ENCODE assay signal across 16 cellular contexts in the genomic region with DNA sequence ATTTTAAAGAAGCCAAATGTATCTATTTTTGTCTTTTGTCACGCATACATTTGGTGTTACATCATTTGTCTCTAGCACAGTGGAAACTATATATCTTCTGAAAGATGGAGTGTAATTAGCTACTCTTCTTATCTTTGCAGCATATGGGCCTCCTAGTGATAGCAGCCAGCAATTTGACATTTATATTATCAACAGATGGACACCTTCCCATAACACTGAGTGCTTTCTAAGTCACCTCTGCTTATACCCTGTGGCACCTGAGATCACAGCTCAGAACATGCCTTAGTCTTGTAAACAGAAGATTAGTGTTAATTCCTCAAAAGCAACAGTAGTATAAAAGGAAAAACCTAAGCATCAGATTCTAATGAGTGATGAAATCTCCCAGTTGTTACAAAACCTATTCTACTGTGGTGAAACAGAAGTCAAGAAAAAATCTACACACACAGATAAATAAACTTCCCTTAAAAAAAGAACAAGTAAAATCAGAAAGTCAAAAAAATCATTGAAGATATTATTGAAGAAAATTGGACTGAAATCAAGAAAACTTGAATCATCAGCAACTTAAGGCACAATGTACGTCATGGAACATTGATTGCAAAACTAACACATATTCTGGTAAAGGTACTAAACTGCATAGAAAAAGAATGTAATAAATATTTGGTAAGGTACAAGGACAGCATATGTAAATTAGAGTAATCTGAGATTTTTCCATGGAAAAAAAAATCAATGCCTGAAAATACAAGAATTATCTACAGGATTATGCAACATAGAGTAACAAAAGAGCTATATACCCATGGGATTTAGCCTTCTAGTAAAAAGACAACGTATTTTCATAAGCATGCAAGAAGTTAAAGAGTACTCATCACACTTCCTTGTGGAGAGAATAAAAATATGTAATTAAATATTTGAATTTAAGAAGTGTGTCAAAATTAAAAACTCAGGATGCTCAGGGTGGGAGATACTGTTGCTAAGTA.
A peak's percentile ranks its signal among the peaks of the same experiment; 100 is the strongest.
DNase-seq lines count a peak whose midpoint lies in the region; ATAC-seq, FAIRE-seq and TF ChIP-seq lines count a peak whose summit lies in the region.
"Had no signal": no experiment of that assay in that cellular context is flagged by ENCODE, and none has a peak within 500 bp of the region (broad histone marks: within the 10 kb centered on the region; RNA-seq: fewer than 3 reads in every experiment).

No MANE protein-coding gene starts in this region.

- no peaks in the 10 kb centered on the region for H3K27me3 ChIP-seq in pancreas
- H3K27me3 ChIP-seq: testis had no signal

- no peaks in the 10 kb centered on the region for H3K36me3 ChIP-seq in HEK293 (ENCODE audit: control insufficient read depth in 2 of 2, insufficient read depth in 1 of 2, low read length in 2 of 2)
- no peaks in the 10 kb centered on the region for H3K36me3 ChIP-seq in pancreas

- DNase-seq in NCI-H82 treated with DMSO at 0.1 percent for 48 hours (lab: John Stamatoyannopoulos, UW; ENCODE audit: unreplicated experiment) (peak; percentile 98), erythroblast (lab: John Stamatoyannopoulos, UW) (peak; percentile 17 to 56), pancreas (no peak), COR-L47 (lab: John Stamatoyannopoulos, UW) (no peak), NCI-H2029 (lab: John Stamatoyannopoulos, UW) (no peak), NCI-H446 treated with DMSO at 0.1 percent for 48 hours (lab: John Stamatoyannopoulos, UW) (no peak), amniotic stem cell (lab: John Stamatoyannopoulos, UW) (no peak)
- DNase-seq: activated naive CD4-positive, alpha-beta T cell treated with anti-CD3 and anti-CD28 coated beads for 36 hours; cortex of kidney; MV-4-11; NCI-H2107; occipital lobe; RPMI8226; testis had no signal

- intact Hi-C loops in pancreas (cut with DNase I), result no loop called here

- H3K4me1 ChIP-seq in HEK293 (ENCODE audit: control insufficient read depth, insufficient read depth, low read length) (no peaks in the 10 kb centered on the region), pancreas (peaks cover 0 to 4% (median 0%) of the 10 kb centered on the region in 3 donors)
- H3K4me1 ChIP-seq: testis had no signal

- no peak for TF ChIP-seq POLR2A in erythroblast (IDR thresholded peaks at IDR 0.05; ENCODE audit: low read length)

- ATAC-seq in pancreas, result peak in 3 of 4 donors; percentile 38 to 65 (median 61)
- ATAC-seq: HCT116 had no signal

- POLR2A ChIA-PET in HEK293 (lab: Yijun Ruan, JAX), result interaction anchor here (0.6 kb wide), 1 partner anchor 92 kb away, joined by 5 read pairs; no protein-coding TSS in a partner anchor

- no peak for FAIRE-seq in pancreas (lab: Jason Lieb, UNC)

- WGBS in pancreas, 2 donors, result 28 to 41% methylated on average over 3 of the region's 3 CpGs

- no peak overlapping the region for H3K27ac ChIP-seq in HEK293 (ENCODE audit: extremely low read depth, low read depth, low read length)
- H3K27ac ChIP-seq in pancreas, result no peak overlapping the region
- H3K27ac ChIP-seq: testis had no signal

- no peak for TF ChIP-seq CTCF in HEK293 (tag by site-specific recombination; IDR thresholded peaks at IDR 0.05)
- no peak for TF ChIP-seq CTCF in pancreas (IDR thresholded peaks at IDR 0.05)

- CTCF ChIA-PET in HEK293 (lab: Yijun Ruan, JAX), result no interaction called here

- H3K4me3 ChIP-seq in HEK293 (ENCODE audit: low read depth, low read length) (no peak overlapping the region), pancreas (no peak overlapping the region)
- H3K4me3 ChIP-seq: testis had no signal

- H3K9me3 ChIP-seq in HEK293 (ENCODE audit: control insufficient read depth, insufficient read depth, low read depth, low read length) (no peaks in the 10 kb centered on the region), pancreas (no peaks in the 10 kb centered on the region)
- H3K9me3 ChIP-seq: testis had no signal

TF ChIP-seq in HEK293, 187 proteins besides CTCF, POLR2A, EP300 and RAD21:
- no peak for TF ChIP-seq ZNF214 (tag by site-specific recombination; IDR thresholded peaks at IDR 0.05; ENCODE audit: borderline replicate concordance)
- TF ChIP-seq, protein P1, sequence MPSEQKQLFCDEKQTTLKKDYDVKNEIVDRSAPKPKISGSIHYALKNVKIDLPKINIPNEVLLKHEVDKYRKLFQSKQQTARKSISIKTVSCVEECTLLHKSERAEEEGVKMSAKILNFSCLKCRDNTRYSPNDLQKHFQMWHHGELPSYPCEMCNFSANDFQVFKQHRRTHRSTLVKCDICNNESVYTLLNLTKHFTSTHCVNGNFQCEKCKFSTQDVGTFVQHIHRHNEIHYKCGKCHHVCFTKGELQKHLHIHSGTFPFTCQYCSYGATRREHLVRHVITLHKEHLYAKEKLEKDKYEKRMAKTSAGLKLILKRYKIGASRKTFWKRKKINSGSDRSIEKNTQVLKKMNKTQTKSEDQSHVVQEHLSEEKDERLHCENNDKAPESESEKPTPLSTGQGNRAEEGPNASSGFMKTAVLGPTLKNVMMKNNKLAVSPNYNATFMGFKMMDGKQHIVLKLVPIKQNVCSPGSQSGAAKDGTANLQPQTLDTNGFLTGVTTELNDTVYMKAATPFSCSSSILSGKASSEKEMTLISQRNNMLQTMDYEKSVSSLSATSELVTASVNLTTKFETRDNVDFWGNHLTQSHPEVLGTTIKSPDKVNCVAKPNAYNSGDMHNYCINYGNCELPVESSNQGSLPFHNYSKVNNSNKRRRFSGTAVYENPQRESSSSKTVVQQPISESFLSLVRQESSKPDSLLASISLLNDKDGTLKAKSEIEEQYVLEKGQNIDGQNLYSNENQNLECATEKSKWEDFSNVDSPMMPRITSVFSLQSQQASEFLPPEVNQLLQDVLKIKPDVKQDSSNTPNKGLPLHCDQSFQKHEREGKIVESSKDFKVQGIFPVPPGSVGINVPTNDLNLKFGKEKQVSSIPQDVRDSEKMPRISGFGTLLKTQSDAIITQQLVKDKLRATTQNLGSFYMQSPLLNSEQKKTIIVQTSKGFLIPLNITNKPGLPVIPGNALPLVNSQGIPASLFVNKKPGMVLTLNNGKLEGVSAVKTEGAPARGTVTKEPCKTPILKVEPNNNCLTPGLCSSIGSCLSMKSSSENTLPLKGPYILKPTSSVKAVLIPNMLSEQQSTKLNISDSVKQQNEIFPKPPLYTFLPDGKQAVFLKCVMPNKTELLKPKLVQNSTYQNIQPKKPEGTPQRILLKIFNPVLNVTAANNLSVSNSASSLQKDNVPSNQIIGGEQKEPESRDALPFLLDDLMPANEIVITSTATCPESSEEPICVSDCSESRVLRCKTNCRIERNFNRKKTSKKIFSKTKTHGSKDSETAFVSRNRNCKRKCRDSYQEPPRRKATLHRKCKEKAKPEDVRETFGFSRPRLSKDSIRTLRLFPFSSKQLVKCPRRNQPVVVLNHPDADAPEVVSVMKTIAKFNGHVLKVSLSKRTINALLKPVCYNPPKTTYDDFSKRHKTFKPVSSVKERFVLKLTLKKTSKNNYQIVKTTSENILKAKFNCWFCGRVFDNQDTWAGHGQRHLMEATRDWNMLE (tag by site-specific recombination; conservative IDR thresholded peaks at IDR 0.05; ENCODE audit: low read depth), result no peak
- TF ChIP-seq, protein P2, sequence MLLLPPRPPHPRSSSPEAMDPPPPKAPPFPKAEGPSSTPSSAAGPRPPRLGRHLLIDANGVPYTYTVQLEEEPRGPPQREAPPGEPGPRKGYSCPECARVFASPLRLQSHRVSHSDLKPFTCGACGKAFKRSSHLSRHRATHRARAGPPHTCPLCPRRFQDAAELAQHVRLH (tag by site-specific recombination; IDR thresholded peaks at IDR 0.05), result no peak
- TF ChIP-seq TRIM28 (IDR thresholded peaks at IDR 0.05; ENCODE audit: borderline replicate concordance, low read length), result 0 out of 2 replicates have a peak, but pooled peaks have one; percentile 15

Comparison
In these comparisons a context has a peak if more than half of its experiments do, and no peak if none do; other contexts are left out.
1. DNase-seq: peak in NCI-H82 treated with DMSO at 0.1 percent for 48 hours (single experiment) and erythroblast (2 of 2); none in pancreas (0 of 6), COR-L47 (single experiment), NCI-H2029 (single experiment), NCI-H446 treated with DMSO at 0.1 percent for 48 hours (single experiment) and amniotic stem cell (single experiment).